In the genomic region with DNA sequence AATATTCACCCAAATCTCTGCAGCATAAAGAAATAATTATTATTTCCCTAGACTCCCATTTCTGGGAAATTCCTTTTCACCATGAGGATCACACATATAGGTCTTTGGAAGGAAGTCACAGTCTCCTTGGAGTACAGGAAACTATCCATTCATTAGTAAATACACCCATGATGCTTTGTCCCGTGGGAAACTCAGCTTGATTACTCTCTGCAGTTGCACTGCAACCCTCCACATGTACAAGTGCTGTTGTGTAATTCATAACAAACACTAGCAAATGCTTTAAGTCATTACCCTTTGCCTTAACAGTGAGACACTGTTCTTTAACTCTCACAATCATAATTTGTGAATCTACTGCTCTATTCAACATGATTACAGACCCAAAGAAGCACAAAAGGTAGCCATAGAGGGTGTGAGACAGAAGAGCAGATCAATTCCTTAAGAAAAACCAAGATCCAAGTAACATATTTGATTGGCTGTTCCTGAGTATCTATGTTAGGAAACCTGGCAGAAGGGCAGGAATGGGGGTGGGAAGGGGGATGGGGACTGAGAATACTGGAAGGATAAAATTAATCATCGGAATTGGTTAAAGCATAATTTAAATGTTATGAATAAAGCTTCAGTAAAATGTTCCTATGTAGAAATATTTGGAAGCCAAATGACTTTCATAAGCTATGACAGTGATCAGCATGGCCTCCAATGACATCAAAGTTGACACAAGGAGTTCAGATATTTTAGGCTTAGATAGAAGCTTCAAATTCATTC, we compare ENCODE assay signal across 2 cellular contexts.
TF ChIP-seq lines count a peak whose summit lies in the region.

No MANE protein-coding gene starts in this region.

TF ChIP-seq in H1, 55 proteins besides CTCF, POLR2A, EP300 and RAD21:
- no peak for TF ChIP-seq ZNF274 (IDR thresholded peaks at IDR 0.05; ENCODE audit: borderline replicate concordance, extremely low read depth, low read length)
- TF ChIP-seq SUZ12 (IDR thresholded peaks at IDR 0.05; ENCODE audit: low read length) = no peak
- TF ChIP-seq, protein P1, sequence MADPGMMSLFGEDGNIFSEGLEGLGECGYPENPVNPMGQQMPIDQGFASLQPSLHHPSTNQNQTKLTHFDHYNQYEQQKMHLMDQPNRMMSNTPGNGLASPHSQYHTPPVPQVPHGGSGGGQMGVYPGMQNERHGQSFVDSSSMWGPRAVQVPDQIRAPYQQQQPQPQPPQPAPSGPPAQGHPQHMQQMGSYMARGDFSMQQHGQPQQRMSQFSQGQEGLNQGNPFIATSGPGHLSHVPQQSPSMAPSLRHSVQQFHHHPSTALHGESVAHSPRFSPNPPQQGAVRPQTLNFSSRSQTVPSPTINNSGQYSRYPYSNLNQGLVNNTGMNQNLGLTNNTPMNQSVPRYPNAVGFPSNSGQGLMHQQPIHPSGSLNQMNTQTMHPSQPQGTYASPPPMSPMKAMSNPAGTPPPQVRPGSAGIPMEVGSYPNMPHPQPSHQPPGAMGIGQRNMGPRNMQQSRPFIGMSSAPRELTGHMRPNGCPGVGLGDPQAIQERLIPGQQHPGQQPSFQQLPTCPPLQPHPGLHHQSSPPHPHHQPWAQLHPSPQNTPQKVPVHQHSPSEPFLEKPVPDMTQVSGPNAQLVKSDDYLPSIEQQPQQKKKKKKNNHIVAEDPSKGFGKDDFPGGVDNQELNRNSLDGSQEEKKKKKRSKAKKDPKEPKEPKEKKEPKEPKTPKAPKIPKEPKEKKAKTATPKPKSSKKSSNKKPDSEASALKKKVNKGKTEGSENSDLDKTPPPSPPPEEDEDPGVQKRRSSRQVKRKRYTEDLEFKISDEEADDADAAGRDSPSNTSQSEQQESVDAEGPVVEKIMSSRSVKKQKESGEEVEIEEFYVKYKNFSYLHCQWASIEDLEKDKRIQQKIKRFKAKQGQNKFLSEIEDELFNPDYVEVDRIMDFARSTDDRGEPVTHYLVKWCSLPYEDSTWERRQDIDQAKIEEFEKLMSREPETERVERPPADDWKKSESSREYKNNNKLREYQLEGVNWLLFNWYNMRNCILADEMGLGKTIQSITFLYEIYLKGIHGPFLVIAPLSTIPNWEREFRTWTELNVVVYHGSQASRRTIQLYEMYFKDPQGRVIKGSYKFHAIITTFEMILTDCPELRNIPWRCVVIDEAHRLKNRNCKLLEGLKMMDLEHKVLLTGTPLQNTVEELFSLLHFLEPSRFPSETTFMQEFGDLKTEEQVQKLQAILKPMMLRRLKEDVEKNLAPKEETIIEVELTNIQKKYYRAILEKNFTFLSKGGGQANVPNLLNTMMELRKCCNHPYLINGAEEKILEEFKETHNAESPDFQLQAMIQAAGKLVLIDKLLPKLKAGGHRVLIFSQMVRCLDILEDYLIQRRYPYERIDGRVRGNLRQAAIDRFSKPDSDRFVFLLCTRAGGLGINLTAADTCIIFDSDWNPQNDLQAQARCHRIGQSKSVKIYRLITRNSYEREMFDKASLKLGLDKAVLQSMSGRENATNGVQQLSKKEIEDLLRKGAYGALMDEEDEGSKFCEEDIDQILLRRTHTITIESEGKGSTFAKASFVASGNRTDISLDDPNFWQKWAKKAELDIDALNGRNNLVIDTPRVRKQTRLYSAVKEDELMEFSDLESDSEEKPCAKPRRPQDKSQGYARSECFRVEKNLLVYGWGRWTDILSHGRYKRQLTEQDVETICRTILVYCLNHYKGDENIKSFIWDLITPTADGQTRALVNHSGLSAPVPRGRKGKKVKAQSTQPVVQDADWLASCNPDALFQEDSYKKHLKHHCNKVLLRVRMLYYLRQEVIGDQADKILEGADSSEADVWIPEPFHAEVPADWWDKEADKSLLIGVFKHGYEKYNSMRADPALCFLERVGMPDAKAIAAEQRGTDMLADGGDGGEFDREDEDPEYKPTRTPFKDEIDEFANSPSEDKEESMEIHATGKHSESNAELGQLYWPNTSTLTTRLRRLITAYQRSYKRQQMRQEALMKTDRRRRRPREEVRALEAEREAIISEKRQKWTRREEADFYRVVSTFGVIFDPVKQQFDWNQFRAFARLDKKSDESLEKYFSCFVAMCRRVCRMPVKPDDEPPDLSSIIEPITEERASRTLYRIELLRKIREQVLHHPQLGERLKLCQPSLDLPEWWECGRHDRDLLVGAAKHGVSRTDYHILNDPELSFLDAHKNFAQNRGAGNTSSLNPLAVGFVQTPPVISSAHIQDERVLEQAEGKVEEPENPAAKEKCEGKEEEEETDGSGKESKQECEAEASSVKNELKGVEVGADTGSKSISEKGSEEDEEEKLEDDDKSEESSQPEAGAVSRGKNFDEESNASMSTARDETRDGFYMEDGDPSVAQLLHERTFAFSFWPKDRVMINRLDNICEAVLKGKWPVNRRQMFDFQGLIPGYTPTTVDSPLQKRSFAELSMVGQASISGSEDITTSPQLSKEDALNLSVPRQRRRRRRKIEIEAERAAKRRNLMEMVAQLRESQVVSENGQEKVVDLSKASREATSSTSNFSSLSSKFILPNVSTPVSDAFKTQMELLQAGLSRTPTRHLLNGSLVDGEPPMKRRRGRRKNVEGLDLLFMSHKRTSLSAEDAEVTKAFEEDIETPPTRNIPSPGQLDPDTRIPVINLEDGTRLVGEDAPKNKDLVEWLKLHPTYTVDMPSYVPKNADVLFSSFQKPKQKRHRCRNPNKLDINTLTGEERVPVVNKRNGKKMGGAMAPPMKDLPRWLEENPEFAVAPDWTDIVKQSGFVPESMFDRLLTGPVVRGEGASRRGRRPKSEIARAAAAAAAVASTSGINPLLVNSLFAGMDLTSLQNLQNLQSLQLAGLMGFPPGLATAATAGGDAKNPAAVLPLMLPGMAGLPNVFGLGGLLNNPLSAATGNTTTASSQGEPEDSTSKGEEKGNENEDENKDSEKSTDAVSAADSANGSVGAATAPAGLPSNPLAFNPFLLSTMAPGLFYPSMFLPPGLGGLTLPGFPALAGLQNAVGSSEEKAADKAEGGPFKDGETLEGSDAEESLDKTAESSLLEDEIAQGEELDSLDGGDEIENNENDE (IDR thresholded peaks at IDR 0.05; ENCODE audit: insufficient replicate concordance, low read length) = no peak
- no peak for TF ChIP-seq HDAC2 (IDR thresholded peaks at IDR 0.05; ENCODE audit: borderline replicate concordance in 1 of 2, low read depth in 2 of 2, low read length in 2 of 2)

TF ChIP-seq in HepG2, 621 proteins besides CTCF, POLR2A, EP300 and RAD21:
- TF ChIP-seq REPIN1 (CRISPR knock-in tag; IDR thresholded peaks at IDR 0.05; ENCODE audit: borderline replicate concordance, low read depth) (no peak), HNRNPK (IDR thresholded peaks at IDR 0.05; ENCODE audit: low read depth, low read length, poor library complexity, severe bottlenecking) (peak; percentile 60)
TF ChIP-seq in HepG2: peak in this region for 1.
